8 cellular contexts compared by ENCODE assay signal in genomic region chr10:74176380-74177139, GRCh38.
A peak's percentile ranks its signal among the peaks of the same experiment; 100 is the strongest.
DNase-seq lines count a peak whose midpoint lies in the region; ATAC-seq and TF ChIP-seq lines count a peak whose summit lies in the region.

No MANE protein-coding gene starts in this region.

- no peaks in the 10 kb centered on the region for H3K27me3 ChIP-seq in OCI-LY1 (ENCODE audit: insufficient read depth, low read length)

- DNase-seq in DMS 273 (lab: John Stamatoyannopoulos, UW; ENCODE audit: unreplicated experiment) (peak; percentile 96), HuH-7 (ENCODE audit: low spot score) (peak; percentile 69), activated T-cell treated with anti-CD3 and anti-CD28 coated beads for 1 hour (ENCODE audit: low read depth) (peak; percentile 91), epidermal melanocyte (ENCODE audit: insufficient read length, low spot score) (peak; percentile 85), middle frontal gyrus (ENCODE audit: extremely low spot score, low spot score) (peak; percentile 84)
- peak; percentile 91 to 92 for DNase-seq in stimulated activated CD8-positive, alpha-beta memory T cell treated with anti-CD3 and anti-CD28 coated beads, Interleukin-2, amount 100 ng/mL, for 1 hour (ENCODE audit: low read depth in 2 of 2)

- peaks cover 22% of the 10 kb centered on the region for H3K4me1 ChIP-seq in OCI-LY1 (ENCODE audit: insufficient read depth, low read length, severe bottlenecking)

- no peaks in the 10 kb centered on the region for H4K20me1 ChIP-seq in OCI-LY1 (ENCODE audit: insufficient read depth, low read length)

- no peaks in the 10 kb centered on the region; the same call in 1 of the 2 replicates for H3K36me3 ChIP-seq in OCI-LY1 (ENCODE audit: insufficient read depth, low read length)

- no peaks in the 10 kb centered on the region for H3K9me3 ChIP-seq in OCI-LY1 (ENCODE audit: low read length)

- no peak for TF ChIP-seq CTCF in OCI-LY1 (IDR thresholded peaks at IDR 0.05; ENCODE audit: low read length)

- H3K4me2 ChIP-seq in OCI-LY1 (ENCODE audit: low read length): peak overlapping the region; percentile 74

- H2AFZ ChIP-seq in OCI-LY1 (ENCODE audit: low read length): peak overlapping the region; percentile 84

- H3K27ac ChIP-seq in OCI-LY1 (ENCODE audit: low read depth, low read length, poor library complexity, severe bottlenecking): peak overlapping the region; percentile 74

- peak overlapping the region; percentile 93 for H3K4me3 ChIP-seq in OCI-LY1 (ENCODE audit: low read depth, low read length, poor library complexity, severe bottlenecking)

- H3K9ac ChIP-seq in OCI-LY1 (ENCODE audit: low read length): peak overlapping the region; percentile 96

- no peaks in the 10 kb centered on the region for H3K9me2 ChIP-seq in OCI-LY1 (ENCODE audit: low read depth, low read length)

- ATAC-seq in GM21526 (IDR thresholded peaks at IDR 0.05; ENCODE audit: low FRiP score, unreplicated experiment): peak; percentile 86

- peaks cover 40% of the 10 kb centered on the region for H3K79me2 ChIP-seq in OCI-LY1 (ENCODE audit: insufficient read depth, low read length)

- 0 out of 2 replicates have a peak, but pooled peaks cover 4% of the 10 kb centered on the region for H3F3A ChIP-seq in OCI-LY1 (ENCODE audit: insufficient read depth, low read length)

Comparison
In these comparisons a context has a peak if more than half of its experiments do, and no peak if none do; other contexts are left out.
1. Peak in every context shown above with its lines: DNase-seq, ATAC-seq, H3K4me3 ChIP-seq and H3K27ac ChIP-seq.